11 cellular contexts compared by ENCODE assay signal in the genomic region with DNA sequence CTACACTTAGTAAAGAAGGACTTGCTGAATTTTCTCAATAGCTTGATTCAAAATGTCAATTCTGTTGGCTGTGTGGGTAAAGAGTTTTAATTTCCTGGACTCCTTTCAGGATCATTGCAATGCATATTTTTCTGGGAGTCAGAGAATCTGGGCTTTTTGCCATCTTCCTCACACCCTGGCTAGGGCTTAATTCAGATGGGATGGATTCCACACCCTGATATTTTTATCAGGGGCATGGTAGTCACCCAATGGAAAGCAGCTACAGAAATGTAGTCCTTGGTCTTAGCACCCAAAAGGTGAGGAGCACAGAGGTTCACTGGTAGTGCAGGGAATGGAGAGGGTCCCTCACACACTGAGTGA.
DNase-seq lines count a peak whose midpoint lies in the region; ATAC-seq and TF ChIP-seq lines count a peak whose summit lies in the region.
"Had no signal": no experiment of that assay in that cellular context is flagged by ENCODE, and none has a peak within 500 bp of the region (broad histone marks: within the 10 kb centered on the region; RNA-seq: fewer than 3 reads in every experiment).

No MANE protein-coding gene starts in this region.

- ATAC-seq in Right ventricle myocardium superior (ENCODE audit: poor library complexity), result peak; percentile 26
- no peak for ATAC-seq in heart right ventricle
- ATAC-seq in activated B cell treated with CpG ODN at 0.5 μM for 24 hours (ENCODE audit: low read depth), result no peak
- peak; percentile 17 to 32 for ATAC-seq in right cardiac atrium
- ATAC-seq: K562 had no signal

- CTCF ChIA-PET in activated B cell treated with CpG ODN at 0.5 μM for 24 hours (lab: Charles Lee), result interaction anchor here (1.5 kb wide), 1 partner anchor 196 kb away, joined by 3 read pairs; no protein-coding TSS in a partner anchor

- intact Hi-C loops in Right ventricle myocardium superior (cut with DNase I) (no loop called here), heart right ventricle (cut with DNase I) (loop anchor here in 1 of 10 donors (5.0 kb wide), 1 partner anchor 38 kb away; no protein-coding TSS in a partner anchor), activated B cell treated with CpG ODN at 0.5 μM for 24 hours (cut with micrococcal nuclease) (no loop called here), right cardiac atrium (cut with DNase I) (loop anchor here in 2 of 4 donors (5.0 to 10.0 kb wide), 2 partner anchors 38 to 45 kb away; no protein-coding TSS in a partner anchor)
- intact Hi-C loops in activated T-helper 2 cell treated with anti-CD3 and anti-CD28 coated beads, Interferon-gamma antibody, Interleukin-2, Interleukin-4, amounts not matched to agents 10 μg/mL and 5 μg/mL and 100 μg/mL, durations not matched to agents 14 hours and 24 hours and 36 hours (cut with micrococcal nuclease), result no loop called here

- peaks cover 0 to 2% (median 0%) of the 10 kb centered on the region in 11 donors for H3K9me3 ChIP-seq in heart right ventricle
- no peaks in the 10 kb centered on the region for H3K9me3 ChIP-seq in right cardiac atrium (ENCODE audit: control insufficient read depth, low read length)

- peaks cover 81% of the 10 kb centered on the region for H3K4me1 Mint-ChIP-seq in activated B cell treated with CpG ODN at 0.5 μM for 24 hours
- H3K4me1 Mint-ChIP-seq in activated T-helper 2 cell treated with anti-CD3 and anti-CD28 coated beads, Interferon-gamma antibody, Interleukin-2, Interleukin-4, amounts not matched to agents 10 μg/mL and 5 μg/mL and 100 μg/mL, durations not matched to agents 14 hours and 24 hours and 36 hours (ENCODE audit: low read depth), result peaks cover 48% of the 10 kb centered on the region

- H3K27me3 Mint-ChIP-seq in activated B cell treated with CpG ODN at 0.5 μM for 24 hours, result no peaks in the 10 kb centered on the region
- no peaks in the 10 kb centered on the region for H3K27me3 Mint-ChIP-seq in activated T-helper 2 cell treated with anti-CD3 and anti-CD28 coated beads, Interferon-gamma antibody, Interleukin-2, Interleukin-4, amounts not matched to agents 10 μg/mL and 5 μg/mL and 100 μg/mL, durations not matched to agents 14 hours and 24 hours and 36 hours (ENCODE audit: low read depth)

- H3K9me3 Mint-ChIP-seq in activated B cell treated with CpG ODN at 0.5 μM for 24 hours, result no peaks in the 10 kb centered on the region
- no peaks in the 10 kb centered on the region for H3K9me3 Mint-ChIP-seq in activated T-helper 2 cell treated with anti-CD3 and anti-CD28 coated beads, Interferon-gamma antibody, Interleukin-2, Interleukin-4, amounts not matched to agents 10 μg/mL and 5 μg/mL and 100 μg/mL, durations not matched to agents 14 hours and 24 hours and 36 hours

- H3K27ac Mint-ChIP-seq in activated B cell treated with CpG ODN at 0.5 μM for 24 hours, result peak overlapping the region; percentile 3
- no peak overlapping the region for H3K27ac Mint-ChIP-seq in activated T-helper 2 cell treated with anti-CD3 and anti-CD28 coated beads, Interferon-gamma antibody, Interleukin-2, Interleukin-4, amounts not matched to agents 10 μg/mL and 5 μg/mL and 100 μg/mL, durations not matched to agents 14 hours and 24 hours and 36 hours

- DNase-seq in Right ventricle myocardium superior, result no peak
- no peak for DNase-seq in heart right ventricle
- no peak for DNase-seq in activated B cell treated with CpG ODN at 0.5 μM for 24 hours
- DNase-seq in right cardiac atrium, result no peak
- peak; percentile 55 for DNase-seq in stromal cell of bone marrow (ENCODE audit: low read depth)
- no peak for DNase-seq in glomerular visceral epithelial cell (ENCODE audit: extremely low spot score)
- no peak for DNase-seq in activated CD4-positive, CD25-positive, alpha-beta regulatory T cell treated with anti-CD3 and anti-CD28 coated beads, Interleukin-2, amount 50 U/mL, for 72 hours
- DNase-seq in activated T-helper 2 cell treated with anti-CD3 and anti-CD28 coated beads, Interferon-gamma antibody, Interleukin-2, Interleukin-4, amounts not matched to agents 10 μg/mL and 5 μg/mL and 100 μg/mL, durations not matched to agents 14 hours and 24 hours and 36 hours (ENCODE audit: low spot score), result no peak
- DNase-seq: stimulated activated CD4-positive, alpha-beta T cell treated with anti-CD3 and anti-CD28 coated beads, Interleukin-15, amount 100 ng/mL, for 24 hours; stimulated activated naive CD4-positive, alpha-beta T cell had no signal

- H3K27me3 ChIP-seq in heart right ventricle (no peaks in the 10 kb centered on the region), right cardiac atrium (ENCODE audit: control insufficient read depth, insufficient read depth) (no peaks in the 10 kb centered on the region)

- H3K27ac ChIP-seq in heart right ventricle, result peak overlapping the region in 4 of 10 donors; percentile 7 to 26 (median 8)
- H3K27ac ChIP-seq in right cardiac atrium (ENCODE audit: low read length), result peak overlapping the region; percentile 68

- no peak overlapping the region for H3K4me3 ChIP-seq in heart right ventricle
- no peak overlapping the region for H3K4me3 ChIP-seq in right cardiac atrium (ENCODE audit: low read length)
- H3K4me3 ChIP-seq: K562 had no signal

- peaks cover 51% of the 10 kb centered on the region for H3K36me3 Mint-ChIP-seq in activated B cell treated with CpG ODN at 0.5 μM for 24 hours (ENCODE audit: low read depth)
- peaks cover 52% of the 10 kb centered on the region for H3K36me3 Mint-ChIP-seq in activated T-helper 2 cell treated with anti-CD3 and anti-CD28 coated beads, Interferon-gamma antibody, Interleukin-2, Interleukin-4, amounts not matched to agents 10 μg/mL and 5 μg/mL and 100 μg/mL, durations not matched to agents 14 hours and 24 hours and 36 hours (ENCODE audit: low read depth)

- H3K4me3 Mint-ChIP-seq in activated B cell treated with CpG ODN at 0.5 μM for 24 hours, result no peak overlapping the region
- H3K4me3 Mint-ChIP-seq in activated T-helper 2 cell treated with anti-CD3 and anti-CD28 coated beads, Interferon-gamma antibody, Interleukin-2, Interleukin-4, amounts not matched to agents 10 μg/mL and 5 μg/mL and 100 μg/mL, durations not matched to agents 14 hours and 24 hours and 36 hours (ENCODE audit: low read depth), result no peak overlapping the region

- TF ChIP-seq CTCF in heart right ventricle (IDR thresholded peaks at IDR 0.05), result no peak
- TF ChIP-seq CTCF in activated B cell treated with CpG ODN at 0.5 μM for 24 hours (IDR thresholded peaks at IDR 0.05), result no peak

- peaks cover 0 to 99% (median 54%) of the 10 kb centered on the region in 9 donors for H3K4me1 ChIP-seq in heart right ventricle
- peaks cover 19% of the 10 kb centered on the region for H3K4me1 ChIP-seq in right cardiac atrium (ENCODE audit: control insufficient read depth, insufficient read depth, low read length)

- POLR2A ChIA-PET in activated B cell treated with CpG ODN at 0.5 μM for 24 hours (lab: Charles Lee), result interaction anchor here (0.8 kb wide), 1 partner anchor 13 kb away, joined by 8 read pairs; no protein-coding TSS in a partner anchor

- no peaks in the 10 kb centered on the region for H3K36me3 ChIP-seq in heart right ventricle

Comparison
In these comparisons a context has a peak if more than half of its experiments do, and no peak if none do; other contexts are left out.
1. ATAC-seq: peak in Right ventricle myocardium superior (single experiment) and right cardiac atrium (2 of 2); none in heart right ventricle (0 of 8) and activated B cell treated with CpG ODN at 0.5 μM for 24 hours (single experiment).